ENCODE assay signal across 7 cellular contexts in genomic region chr1:26959722-26960624, GRCh38. TPM values are rescaled to one million over a fixed set of nuclear protein-coding genes. Genes with fewer than 3 reads are reported as not detected.
DNase-seq lines count a peak whose midpoint lies in the region; ATAC-seq and TF ChIP-seq lines count a peak whose summit lies in the region.

Gene KDF1, minus strand, starts transcription at chr1:26960468. Its CDS starts 8,088 bp downstream, at chr1:26952380.

- H3K27me3 ChIP-seq in dorsolateral prefrontal cortex: peaks cover 0 to 56% (median 29%) of the 10 kb centered on the region in 45 donors
- H3K27me3 ChIP-seq in transverse colon: peaks cover 44% of the 10 kb centered on the region

- TF ChIP-seq POLR2A in transverse colon (IDR thresholded peaks at IDR 0.05): peak; percentile 80

- no peaks in the 10 kb centered on the region for H3K9me3 ChIP-seq in transverse colon

- H3K4me3 ChIP-seq in dorsolateral prefrontal cortex: peak within 1 kb of the TSS in 57 of 59 donors; percentile 6 to 62 (median 46)
- peak within 1 kb of the TSS; percentile 25 to 71 (median 64) for H3K4me3 ChIP-seq in transverse colon

- WGBS in transverse colon (ENCODE audit: low coverage in 1 of 2), 2 donors: 1% methylated on average over 33 of the region's 86 CpGs; no CpG with 5 or more reads in 1 of the 2 donors

- no peak for ATAC-seq in GM21381 (IDR thresholded peaks at IDR 0.05; ENCODE audit: unreplicated experiment)

- no peak for TF ChIP-seq EP300 in transverse colon (IDR thresholded peaks at IDR 0.05; ENCODE audit: low read depth)

- DNase-seq in NCI-H1048 (lab: John Stamatoyannopoulos, UW) (peak; percentile 56), dorsolateral prefrontal cortex (peak in 1 of 10 donors; percentile 58), mucosa of gallbladder (ENCODE audit: low spot score) (peak; percentile 78), transverse colon (peak; percentile 90), H4 (ENCODE audit: low spot score) (no peak)
- peak; percentile 49 for DNase-seq in activated CD4-positive, CD25-positive, alpha-beta regulatory T cell treated with anti-CD3 and anti-CD28 coated beads, Interleukin-2, amount 50 U/mL, for 72 hours

- H3K36me3 ChIP-seq in transverse colon: no peaks in the 10 kb centered on the region

- intact Hi-C loops in dorsolateral prefrontal cortex (cut with DNase I) (no loop called here), transverse colon (cut with DNase I; ENCODE audit: low total_unique reads) (loop anchor here (5.0 kb wide), 1 partner anchor 112 kb away; no protein-coding TSS in a partner anchor)

- in situ Hi-C loops in transverse colon (cut with MboI; ENCODE audit: low pct_ligation_motif_present in 1 of 4, low pct_unique_long_range_greater_than_20kb in 1 of 4, low sequenced_read_pairs in 3 of 4): no loop called here

- TF ChIP-seq CTCF in dorsolateral prefrontal cortex (IDR thresholded peaks at IDR 0.05 in 54 of 56, conservative IDR thresholded peaks at IDR 0.05 in 2 of 56; ENCODE audit: low read depth in 1 of 56, partially characterized antibody in 56 of 56): no peak
- peak; percentile 22 to 78 (median 42) for TF ChIP-seq CTCF in transverse colon (IDR thresholded peaks at IDR 0.05)

- H3K27ac ChIP-seq in dorsolateral prefrontal cortex: peak within 1 kb of the TSS in 26 of 59 donors; percentile 1 to 73 (median 36)
- H3K27ac ChIP-seq in transverse colon: peak within 1 kb of the TSS; percentile 64 to 83 (median 78)

- peaks cover 0 to 20% (median 12%) of the 10 kb centered on the region in 4 donors for H3K4me1 ChIP-seq in transverse colon

RNA-seq across cellular contexts. Expression of gene KDF1, which starts in this region (rescaled TPM):
- total RNA-seq in dorsolateral prefrontal cortex (1 to 10 TPM in 64 of 120 experiments, under 1 TPM in 49, not detected in 7; 0.27 to 3.7 (median 1.1) TPM), mucosa of gallbladder (20.8 TPM), transverse colon (10 to 100 TPM; 11.6 to 36.2 (median 29.8) TPM)
- total RNA-seq in H4 (2014; rRNA removed; shearing (Covaris generic)): not detected in 2 replicates

Comparison
In these comparisons a context has a peak if more than half of its experiments do, and no peak if none do; other contexts are left out.
1. CTCF ChIP-seq: peak in transverse colon (5 of 5); none in dorsolateral prefrontal cortex (0 of 56).